In the genomic region with DNA sequence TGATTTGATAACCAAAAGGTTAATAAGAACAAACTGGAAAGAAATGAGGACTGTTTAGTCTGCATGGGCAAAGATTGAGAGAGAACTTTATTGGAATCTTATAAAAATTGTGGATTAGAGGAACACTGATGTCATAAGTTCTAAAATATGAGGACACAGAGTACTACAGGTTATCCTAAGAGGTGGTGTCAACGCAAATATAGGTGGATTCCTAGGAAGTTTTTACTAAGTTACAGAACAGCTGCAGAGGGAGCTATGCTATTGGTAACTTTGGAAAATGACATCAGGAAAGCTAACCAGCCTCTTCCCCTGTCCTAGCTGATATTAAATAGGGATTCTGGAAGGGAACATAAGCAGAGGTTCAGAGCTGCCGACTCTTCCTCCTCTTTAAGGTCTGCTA, we compare ENCODE assay signal across 12 cellular contexts.
"Had no signal": no experiment of that assay in that cellular context is flagged by ENCODE, and none has a peak within 500 bp of the region (broad histone marks: within the 10 kb centered on the region; RNA-seq: fewer than 3 reads in every experiment).

No MANE protein-coding gene starts in this region.

- H3K36me3 ChIP-seq: SJCRH30, upper lobe of right lung had no signal

- H3K27ac ChIP-seq: SJCRH30, upper lobe of right lung had no signal

- ATAC-seq: stimulated activated naive B cell treated with anti-CD40 and anti-IgM and Interleukin-4, amounts not matched to agents 10 μg/mL and 1 μg/mL and 100 μg/mL, for 72 hours; upper lobe of right lung had no signal

- DNase-seq: activated CD4-positive, alpha-beta T cell treated with anti-CD3 and anti-CD28 coated beads, Interleukin-2, amount 50 U/mL, for 1 hour; activated CD8-positive, alpha-beta memory T cell treated with anti-CD3 and anti-CD28 coated beads for 24 hours; activated gamma-delta T cell treated with Interleukin-2 at 50 U/mL for 16 hours; amygdala; endodermal cell; hippocampal formation; SJCRH30; stimulated activated CD4-positive, alpha-beta T cell treated with anti-CD3 and anti-CD28 coated beads, Interleukin-15, amount 100 ng/mL, for 24 hours; stimulated activated CD4-positive, alpha-beta T cell treated with anti-CD3 and anti-CD28 coated beads, Interleukin-4, amount 100 ng/mL, for 1 hour; stimulated activated naive B cell treated with anti-CD40 and anti-IgM and Interleukin-4, amounts not matched to agents 10 μg/mL and 1 μg/mL and 100 μg/mL, for 72 hours; T-helper 9 cell; upper lobe of right lung had no signal

- H3K9me3 ChIP-seq: SJCRH30, upper lobe of right lung had no signal

- H3K27me3 ChIP-seq: upper lobe of right lung had no signal

- H3K4me3 ChIP-seq: SJCRH30, upper lobe of right lung had no signal
